Comparison of ENCODE assay signal across 10 cellular contexts in the genomic region with DNA sequence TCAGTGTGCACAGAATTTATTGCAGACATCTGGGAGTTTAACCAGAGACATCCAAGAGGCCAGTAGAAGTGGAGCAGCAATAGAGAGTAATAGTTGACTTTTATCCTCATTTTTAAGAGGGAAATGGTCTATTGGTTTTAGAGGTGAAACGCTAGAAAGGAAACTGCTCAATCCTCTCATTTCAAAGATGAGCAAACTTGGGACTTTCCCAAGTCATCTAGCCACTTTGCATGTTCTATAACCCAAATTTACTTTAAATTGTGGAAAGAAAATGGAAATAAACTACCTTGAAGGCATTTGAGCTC.
DNase-seq lines count a peak whose midpoint lies in the region; ATAC-seq and TF ChIP-seq lines count a peak whose summit lies in the region.
"Had no signal": no experiment of that assay in that cellular context is flagged by ENCODE, and none has a peak within 500 bp of the region (broad histone marks: within the 10 kb centered on the region; RNA-seq: fewer than 3 reads in every experiment).

No MANE protein-coding gene starts in this region.

- no peak overlapping the region for H3K4me3 Mint-ChIP-seq in activated naive CD8-positive, alpha-beta T cell treated with anti-CD3 and anti-CD28 coated beads, Interleukin-2, amount 50 U/mL, for 24 hours

- no peaks in the 10 kb centered on the region for H3K9me3 Mint-ChIP-seq in activated naive CD8-positive, alpha-beta T cell treated with anti-CD3 and anti-CD28 coated beads, Interleukin-2, amount 50 U/mL, for 24 hours

- ATAC-seq in GM19455 (IDR thresholded peaks at IDR 0.05; ENCODE audit: unreplicated experiment) = peak; percentile 17
- peak; percentile 43 for ATAC-seq in HG03025 (IDR thresholded peaks at IDR 0.05; ENCODE audit: low FRiP score, unreplicated experiment)
- peak; percentile 35 for ATAC-seq in activated naive CD8-positive, alpha-beta T cell treated with anti-CD3 and anti-CD28 coated beads, Interleukin-2, amount 50 U/mL, for 24 hours

- H3K36me3 Mint-ChIP-seq in activated naive CD8-positive, alpha-beta T cell treated with anti-CD3 and anti-CD28 coated beads, Interleukin-2, amount 50 U/mL, for 24 hours (ENCODE audit: low read depth) = peaks cover 2% of the 10 kb centered on the region

- H3K27ac Mint-ChIP-seq in activated naive CD8-positive, alpha-beta T cell treated with anti-CD3 and anti-CD28 coated beads, Interleukin-2, amount 50 U/mL, for 24 hours = peak overlapping the region; percentile 57

- DNase-seq in GM13977 (ENCODE audit: low spot score) = peak; percentile 7
- DNase-seq in activated naive CD8-positive, alpha-beta T cell treated with anti-CD3 and anti-CD28 coated beads, Interleukin-2, amount 50 U/mL, for 24 hours = no peak
- no peak for DNase-seq in Ammon's horn (ENCODE audit: low spot score)
- no peak for DNase-seq in HuH-7 (ENCODE audit: low spot score)
- DNase-seq in NCI-H2227 treated with DMSO at 0.1 percent for 48 hours (lab: John Stamatoyannopoulos, UW) = no peak
- DNase-seq in NCI-H2171 (lab: John Stamatoyannopoulos, UW) = no peak
- DNase-seq: spleen, substantia nigra had no signal

- no peak for TF ChIP-seq CTCF in GM13977 (IDR thresholded peaks at IDR 0.05; ENCODE audit: extremely low read depth, insufficient read depth, missing control alignments)

- in situ Hi-C loops in GM13977 (cut with MboI; ENCODE audit: low pct_unique_long_range_greater_than_20kb, low sequenced_read_pairs, unreplicated experiment) = no loop called here

- no peaks in the 10 kb centered on the region for H3K27me3 Mint-ChIP-seq in activated naive CD8-positive, alpha-beta T cell treated with anti-CD3 and anti-CD28 coated beads, Interleukin-2, amount 50 U/mL, for 24 hours

- peaks cover 47% of the 10 kb centered on the region for H3K4me1 Mint-ChIP-seq in activated naive CD8-positive, alpha-beta T cell treated with anti-CD3 and anti-CD28 coated beads, Interleukin-2, amount 50 U/mL, for 24 hours
